ENCODE assay signal across 23 cellular contexts in the genomic region with DNA sequence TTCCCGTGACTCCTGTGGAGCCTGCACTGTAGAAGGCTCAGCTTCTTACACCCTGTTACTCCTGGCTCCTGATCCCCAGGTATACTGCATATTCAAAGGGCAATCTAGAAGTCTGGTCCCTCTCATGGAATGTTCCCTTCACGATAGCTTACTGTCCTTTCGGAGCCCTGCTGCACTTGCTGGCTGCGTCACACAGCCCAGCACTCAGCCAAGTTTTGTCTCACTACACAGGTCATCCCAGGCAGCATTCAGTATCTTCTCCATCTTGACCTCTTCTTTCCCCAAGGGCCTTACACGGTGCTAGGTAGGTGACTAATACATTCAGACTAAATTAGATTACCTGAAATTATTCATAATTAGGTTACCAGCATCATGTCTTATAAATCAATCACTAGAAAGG.
"Had no signal": no experiment of that assay in that cellular context is flagged by ENCODE, and none has a peak within 500 bp of the region (broad histone marks: within the 10 kb centered on the region; RNA-seq: fewer than 3 reads in every experiment).

No MANE protein-coding gene starts in this region.

- H3K4me3 ChIP-seq: cardiac muscle cell, K562, Peyer's patch had no signal

- ATAC-seq: K562 had no signal

- H3K4me1 ChIP-seq: Peyer's patch had no signal

- DNase-seq: activated CD4-positive, alpha-beta T cell treated with anti-CD3 and anti-CD28 coated beads, Interleukin-2, amount 50 U/mL, for 1 hour; activated CD8-positive, alpha-beta memory T cell treated with anti-CD3 and anti-CD28 coated beads, Interleukin-2, amount 50 U/mL, for 4 hours; activated gamma-delta T cell treated with Interleukin-2 at 50 U/mL for 16 hours; activated naive CD4-positive, alpha-beta T cell treated with anti-CD3 and anti-CD28 coated beads, Interleukin-2, amount 10 ng/mL, durations not matched to agents 7 days and 5 days; amniotic stem cell; Karpas-422; MM.1S; NCI-H1105; NCI-H1436; NCI-H1694 treated with DMSO at 0.1 percent for 48 hours; NCI-H2029 treated with DMSO at 0.1 percent for 48 hours; NCI-H345; NCI-H510A; NCI-H526 treated with DMSO at 0.1 percent for 48 hours; NCI-H82; Peyer's patch; SHP77 treated with DMSO at 0.1 percent for 48 hours; T-helper 1 cell; WERI-Rb-1 had no signal

- H3K36me3 ChIP-seq: brain microvascular endothelial cell, cardiac muscle cell, Peyer's patch, WERI-Rb-1 had no signal

- H3K27me3 ChIP-seq: brain microvascular endothelial cell, cardiac muscle cell, Peyer's patch had no signal

- H3K27ac ChIP-seq: brain microvascular endothelial cell, cardiac muscle cell, Peyer's patch, RWPE1, WERI-Rb-1 had no signal

- H3K9me3 ChIP-seq: Peyer's patch had no signal
